1 cellular context compared by ENCODE assay signal in the genomic region with DNA sequence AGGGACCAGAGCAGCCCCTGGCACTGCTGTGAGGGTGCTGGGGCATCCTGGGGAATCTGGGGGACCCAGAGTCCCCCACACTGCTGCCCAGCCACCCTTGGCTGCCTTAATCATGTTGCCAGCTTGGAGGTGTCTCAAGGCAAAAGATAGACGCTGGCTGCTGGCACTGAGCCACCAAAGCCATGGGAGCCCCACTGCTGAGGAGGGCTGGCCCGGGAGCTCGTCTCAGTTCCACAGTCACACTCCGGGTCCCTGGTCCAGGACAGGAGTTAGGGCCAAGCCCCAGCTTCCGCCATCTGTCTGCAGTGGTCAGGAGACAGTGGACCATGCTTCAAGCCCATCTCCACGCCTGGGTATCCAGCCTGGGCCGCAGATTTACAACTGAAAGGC.
TF ChIP-seq lines count a peak whose summit lies in the region.

No MANE protein-coding gene starts in this region.

TF ChIP-seq in HepG2, 621 proteins besides CTCF, POLR2A, EP300 and RAD21:
- TF ChIP-seq ZNF337 (CRISPR knock-in tag; IDR thresholded peaks at IDR 0.05; ENCODE audit: borderline replicate concordance, low read depth) (no peak), ZNF782 (CRISPR knock-in tag; IDR thresholded peaks at IDR 0.05; ENCODE audit: borderline replicate concordance) (no peak), ZNF574 (CRISPR knock-in tag; IDR thresholded peaks at IDR 0.05) (0 out of 2 replicates have a peak, but pooled peaks have one; percentile 15), NFIB (CRISPR knock-in tag; IDR thresholded peaks at IDR 0.05; ENCODE audit: borderline replicate concordance) (no peak), PHF8 (CRISPR knock-in tag; IDR thresholded peaks at IDR 0.05) (no peak), CC2D1A (CRISPR knock-in tag; IDR thresholded peaks at IDR 0.05) (no peak)
- TF ChIP-seq, protein P1, sequence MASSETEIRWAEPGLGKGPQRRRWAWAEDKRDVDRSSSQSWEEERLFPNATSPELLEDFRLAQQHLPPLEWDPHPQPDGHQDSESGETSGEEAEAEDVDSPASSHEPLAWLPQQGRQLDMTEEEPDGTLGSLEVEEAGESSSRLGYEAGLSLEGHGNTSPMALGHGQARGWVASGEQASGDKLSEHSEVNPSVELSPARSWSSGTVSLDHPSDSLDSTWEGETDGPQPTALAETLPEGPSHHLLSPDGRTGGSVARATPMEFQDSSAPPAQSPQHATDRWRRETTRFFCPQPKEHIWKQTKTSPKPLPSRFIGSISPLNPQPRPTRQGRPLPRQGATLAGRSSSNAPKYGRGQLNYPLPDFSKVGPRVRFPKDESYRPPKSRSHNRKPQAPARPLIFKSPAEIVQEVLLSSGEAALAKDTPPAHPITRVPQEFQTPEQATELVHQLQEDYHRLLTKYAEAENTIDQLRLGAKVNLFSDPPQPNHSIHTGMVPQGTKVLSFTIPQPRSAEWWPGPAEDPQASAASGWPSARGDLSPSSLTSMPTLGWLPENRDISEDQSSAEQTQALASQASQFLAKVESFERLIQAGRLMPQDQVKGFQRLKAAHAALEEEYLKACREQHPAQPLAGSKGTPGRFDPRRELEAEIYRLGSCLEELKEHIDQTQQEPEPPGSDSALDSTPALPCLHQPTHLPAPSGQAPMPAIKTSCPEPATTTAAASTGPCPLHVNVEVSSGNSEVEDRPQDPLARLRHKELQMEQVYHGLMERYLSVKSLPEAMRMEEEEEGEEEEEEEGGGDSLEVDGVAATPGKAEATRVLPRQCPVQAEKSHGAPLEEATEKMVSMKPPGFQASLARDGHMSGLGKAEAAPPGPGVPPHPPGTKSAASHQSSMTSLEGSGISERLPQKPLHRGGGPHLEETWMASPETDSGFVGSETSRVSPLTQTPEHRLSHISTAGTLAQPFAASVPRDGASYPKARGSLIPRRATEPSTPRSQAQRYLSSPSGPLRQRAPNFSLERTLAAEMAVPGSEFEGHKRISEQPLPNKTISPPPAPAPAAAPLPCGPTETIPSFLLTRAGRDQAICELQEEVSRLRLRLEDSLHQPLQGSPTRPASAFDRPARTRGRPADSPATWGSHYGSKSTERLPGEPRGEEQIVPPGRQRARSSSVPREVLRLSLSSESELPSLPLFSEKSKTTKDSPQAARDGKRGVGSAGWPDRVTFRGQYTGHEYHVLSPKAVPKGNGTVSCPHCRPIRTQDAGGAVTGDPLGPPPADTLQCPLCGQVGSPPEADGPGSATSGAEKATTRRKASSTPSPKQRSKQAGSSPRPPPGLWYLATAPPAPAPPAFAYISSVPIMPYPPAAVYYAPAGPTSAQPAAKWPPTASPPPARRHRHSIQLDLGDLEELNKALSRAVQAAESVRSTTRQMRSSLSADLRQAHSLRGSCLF (CRISPR knock-in tag; IDR thresholded peaks at IDR 0.05; ENCODE audit: borderline replicate concordance): no peak
